In genomic region chr1:31587328-31587699, GRCh38 we compare ENCODE assay signal across 10 cellular contexts. TPM values are rescaled to one million over a fixed set of nuclear protein-coding genes. Genes with fewer than 3 reads are reported as not detected.
DNase-seq lines count a peak whose midpoint lies in the region; ATAC-seq and TF ChIP-seq lines count a peak whose summit lies in the region.
"Not testable (repeated sequence)": the region's sequence is repeated elsewhere in the genome, so short reads cannot be mapped to it uniquely, and the experiment has no call there.
"Had no signal": no experiment of that assay in that cellular context is flagged by ENCODE, and none has a peak within 500 bp of the region (broad histone marks: within the 10 kb centered on the region; RNA-seq: fewer than 3 reads in every experiment).

No MANE protein-coding gene starts in this region.

- CTCF ChIA-PET in Calu3 (lab: Charles Lee) = interaction anchor here (1.2 kb wide), 1 partner anchor 31 kb away, joined by 5 read pairs; no protein-coding TSS in a partner anchor

- H3K4me3 ChIP-seq in coronary artery = peak overlapping the region; percentile 63
- not testable (repeated sequence) for H3K4me3 ChIP-seq in heart left ventricle; lower lobe of right lung; prostate gland; subcutaneous abdominal adipose tissue (ENCODE audit: low read depth in 1 of 5, low read length in 5 of 5); uterus

- BruUV-seq in Calu3 (replicated peaks; lab: Mats Ljungman, UMichigan) = not testable (repeated sequence)

- intact Hi-C loops in Calu3 (cut with micrococcal nuclease; ENCODE audit: unreplicated experiment); heart left ventricle (cut with DNase I); lower lobe of right lung (cut with DNase I); prostate gland (cut with DNase I); uterus (cut with DNase I; ENCODE audit: low total_unique reads): not testable (repeated sequence)

- H3K27ac ChIP-seq in coronary artery = peak overlapping the region; percentile 95 to 99
- peak overlapping the region; percentile 75 to 98 (median 92) for H3K27ac ChIP-seq in heart left ventricle
- peak overlapping the region; percentile 90 for H3K27ac ChIP-seq in lower lobe of right lung
- H3K27ac ChIP-seq in prostate gland = peak overlapping the region; percentile 64 to 80
- H3K27ac ChIP-seq in subcutaneous abdominal adipose tissue (ENCODE audit: low read depth, low read length) = peak overlapping the region; percentile 87
- H3K27ac ChIP-seq in uterus = peak overlapping the region; percentile 84 to 91

- H3K36me3 ChIP-seq in heart left ventricle (peaks cover 0 to 45% (median 39%) of the 10 kb centered on the region in 9 donors), lower lobe of right lung (peaks cover 29% of the 10 kb centered on the region), subcutaneous abdominal adipose tissue (ENCODE audit: control insufficient read depth in 5 of 5, insufficient read depth in 5 of 5, low read length in 5 of 5) (peaks cover 0 to 27% (median 24%) of the 10 kb centered on the region in 5 donors)
- H3K36me3 ChIP-seq in prostate gland, uterus: not testable (repeated sequence)

- H3K4me1 Mint-ChIP-seq in Calu3 (ENCODE audit: low read depth, unreplicated experiment) = peaks cover 34% of the 10 kb centered on the region
- not testable (repeated sequence) for H3K4me1 Mint-ChIP-seq in T-helper 17 cell

- not testable (repeated sequence) for TF ChIP-seq CTCF in Calu3 (IDR thresholded peaks at IDR 0.05; ENCODE audit: unreplicated experiment); coronary artery (IDR thresholded peaks at IDR 0.05); heart left ventricle (IDR thresholded peaks at IDR 0.05); lower lobe of right lung (IDR thresholded peaks at IDR 0.05); prostate gland (IDR thresholded peaks at IDR 0.05); uterus (IDR thresholded peaks at IDR 0.05)

- not testable (repeated sequence) for TF ChIP-seq POLR2A in heart left ventricle (IDR thresholded peaks at IDR 0.05); prostate gland (IDR thresholded peaks at IDR 0.05); uterus (IDR thresholded peaks at IDR 0.05)

- H3K27me3 ChIP-seq in heart left ventricle (peaks cover 0 to 11% (median 0%) of the 10 kb centered on the region in 9 donors), lower lobe of right lung (ENCODE audit: low read depth) (peaks cover 16% of the 10 kb centered on the region)
- H3K27me3 ChIP-seq in prostate gland (replicated peaks; ENCODE audit: insufficient read depth); subcutaneous abdominal adipose tissue (ENCODE audit: control insufficient read depth in 5 of 5, insufficient read depth in 4 of 5, low read length in 5 of 5); uterus: not testable (repeated sequence)

- peaks cover 27 to 77% (median 71%) of the 10 kb centered on the region in 12 donors for H3K4me1 ChIP-seq in heart left ventricle
- peaks cover 51% of the 10 kb centered on the region for H3K4me1 ChIP-seq in lower lobe of right lung
- H3K4me1 ChIP-seq in prostate gland (replicated peaks) = not testable (repeated sequence)
- peaks cover 23 to 74% (median 66%) of the 10 kb centered on the region in 5 donors for H3K4me1 ChIP-seq in subcutaneous abdominal adipose tissue (ENCODE audit: control insufficient read depth in 5 of 5, insufficient read depth in 5 of 5, low read length in 5 of 5)
- peaks cover 8 to 24% of the 10 kb centered on the region in 2 donors for H3K4me1 ChIP-seq in uterus

- H3K9ac ChIP-seq in subcutaneous abdominal adipose tissue (ENCODE audit: low read length in 5 of 5) = peak overlapping the region in 1 of 5 donors; percentile 58

- H3K4me3 Mint-ChIP-seq in Calu3 (ENCODE audit: low read depth, unreplicated experiment) = not testable (repeated sequence)
- peak overlapping the region; percentile 19 for H3K4me3 Mint-ChIP-seq in T-helper 17 cell

- not testable (repeated sequence) for DNase-seq in Calu3; T-helper 17 cell; heart left ventricle; lower lobe of right lung; prostate gland (ENCODE audit: low spot score); uterus
- peak; percentile 60 for DNase-seq in coronary artery (ENCODE audit: low spot score)

- 90 to 93% (median 92%) methylated on average over 5 of the region's 5 CpGs for WGBS in heart left ventricle, 4 donors
- WGBS in prostate gland = 97% methylated on average over 5 of the region's 5 CpGs

- H3K9me3 Mint-ChIP-seq in Calu3 (ENCODE audit: low read depth, unreplicated experiment) = not testable (repeated sequence)

- peaks cover 49% of the 10 kb centered on the region for H3K36me3 Mint-ChIP-seq in Calu3 (ENCODE audit: insufficient read depth, unreplicated experiment)
- not testable (repeated sequence) for H3K36me3 Mint-ChIP-seq in T-helper 17 cell (ENCODE audit: low read depth)

- peak overlapping the region; percentile 56 for H3K27ac Mint-ChIP-seq in Calu3 (ENCODE audit: unreplicated experiment)
- H3K27ac Mint-ChIP-seq in T-helper 17 cell = not testable (repeated sequence)

- H3K27me3 Mint-ChIP-seq in Calu3 (ENCODE audit: unreplicated experiment) = not testable (repeated sequence)
- peaks cover 40% of the 10 kb centered on the region for H3K27me3 Mint-ChIP-seq in T-helper 17 cell

- H3K9me3 ChIP-seq in T-helper 17 cell (ENCODE audit: control insufficient read depth, low read length, poor library complexity, severe bottlenecking); heart left ventricle; lower lobe of right lung; prostate gland; subcutaneous abdominal adipose tissue (ENCODE audit: control insufficient read depth in 5 of 5, low read length in 5 of 5); uterus: not testable (repeated sequence)

- ATAC-seq in T-helper 17 cell, heart left ventricle, lower lobe of right lung: not testable (repeated sequence)

RNA-seq across cellular contexts. Expression of gene TINAGL1, which starts 11.0 kb away (rescaled TPM):
- 388 and 430 TPM in 2 replicates for total RNA-seq in Calu3 (2022)
- not detected for total RNA-seq in T-helper 17 cell
- 100 to 1,000 TPM; 136 to 697 (median 199) TPM for total RNA-seq in heart left ventricle
- 100 to 1,000 TPM; 263 to 354 TPM for polyA plus RNA-seq in heart left ventricle
- total RNA-seq in lower lobe of right lung = 64.5 TPM
- 100 to 1,000 TPM; 103 to 134 TPM for total RNA-seq in prostate gland
- total RNA-seq in uterus = 100 to 1,000 TPM; 104 to 247 (median 182) TPM

RNA-seq across cellular contexts. Expression of gene HCRTR1, which starts 30.2 kb away (rescaled TPM):
- total RNA-seq in Calu3 (2022) (not detected in 2 replicates), T-helper 17 cell (not detected), heart left ventricle (under 1 TPM in 5 of 9 donors, not detected in 4; 0.21 to 0.82 (median 0.30) TPM), lower lobe of right lung (not detected), prostate gland (not detected), uterus (not detected)
- under 1 TPM; 0.24 to 0.50 TPM for polyA plus RNA-seq in heart left ventricle
- total RNA-seq: Caco-2, NCI-H460 had no signal

RNA-seq across cellular contexts. Expression of gene PEF1, which starts 57.4 kb away (rescaled TPM):
- total RNA-seq in Calu3 (2022) (61.5 and 65.2 TPM in 2 replicates), T-helper 17 cell (10 to 100 TPM; 44.0 to 47.6 TPM), heart left ventricle (10 to 100 TPM; 32.2 to 55.4 (median 42.4) TPM), lower lobe of right lung (61.6 TPM), prostate gland (10 to 100 TPM; 83.1 to 99.5 TPM), uterus (10 to 100 TPM; 48.4 to 72.1 (median 61.9) TPM)
- 100 to 1,000 TPM in 1 of 2 donors, 10 to 100 TPM in 1; 36.1 to 106 TPM for polyA plus RNA-seq in heart left ventricle

Comparison
In these comparisons a context has a peak if more than half of its experiments do, and no peak if none do; other contexts are left out.
1. RNA of gene TINAGL1, which starts 11.0 kb away (total RNA-seq): 388 to 430 TPM in Calu3, 104 to 247 TPM in uterus, 136 to 697 TPM in heart left ventricle, 103 to 134 TPM in prostate gland and 64.5 TPM in lower lobe of right lung (single experiment); not detected in T-helper 17 cell; every median in the first group is over 10 times any median in the second.
2. Peak in every context shown above with its lines, with median percentiles within 50 percentile points of each other: H3K27ac ChIP-seq.